In the genomic region with DNA sequence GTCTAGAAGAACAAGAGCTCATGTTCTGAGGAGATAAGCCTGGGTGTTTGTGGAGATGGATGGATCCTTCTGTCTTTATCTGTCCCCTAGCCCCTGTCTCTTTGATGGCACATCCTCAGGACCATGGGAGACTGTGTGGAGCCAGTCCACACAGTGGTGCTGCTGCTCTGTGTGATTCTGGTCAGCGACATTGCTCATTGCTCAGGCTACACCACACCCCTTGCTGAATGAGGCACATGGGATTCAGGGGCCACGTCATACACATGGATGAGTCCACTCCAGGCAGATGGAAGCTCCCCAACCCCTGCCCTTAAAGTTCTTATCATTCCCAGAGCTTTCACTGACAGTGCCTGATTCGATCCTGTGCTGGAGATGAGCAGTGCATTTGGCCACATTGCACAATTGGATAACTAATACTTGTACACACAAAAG, we compare ENCODE assay signal across 1 cellular context.
TF ChIP-seq lines count a peak whose summit lies in the region.

No MANE protein-coding gene starts in this region.

TF ChIP-seq in IMR-90, 13 proteins besides CTCF, POLR2A, EP300 and RAD21 (continued from another document):
- TF ChIP-seq, protein P1, sequence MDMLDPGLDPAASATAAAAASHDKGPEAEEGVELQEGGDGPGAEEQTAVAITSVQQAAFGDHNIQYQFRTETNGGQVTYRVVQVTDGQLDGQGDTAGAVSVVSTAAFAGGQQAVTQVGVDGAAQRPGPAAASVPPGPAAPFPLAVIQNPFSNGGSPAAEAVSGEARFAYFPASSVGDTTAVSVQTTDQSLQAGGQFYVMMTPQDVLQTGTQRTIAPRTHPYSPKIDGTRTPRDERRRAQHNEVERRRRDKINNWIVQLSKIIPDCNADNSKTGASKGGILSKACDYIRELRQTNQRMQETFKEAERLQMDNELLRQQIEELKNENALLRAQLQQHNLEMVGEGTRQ (IDR thresholded peaks at IDR 0.05; ENCODE audit: low read depth, low read length), result peak; percentile 33; the same call in 1 of the 2 replicates
- TF ChIP-seq CHD1 (IDR thresholded peaks at IDR 0.05; ENCODE audit: low read depth, low read length), result no peak
- TF ChIP-seq MAFK (IDR thresholded peaks at IDR 0.05; ENCODE audit: low read depth, low read length), result 0 out of 2 replicates have a peak, but pooled peaks have one; percentile 19
- TF ChIP-seq, protein P2, sequence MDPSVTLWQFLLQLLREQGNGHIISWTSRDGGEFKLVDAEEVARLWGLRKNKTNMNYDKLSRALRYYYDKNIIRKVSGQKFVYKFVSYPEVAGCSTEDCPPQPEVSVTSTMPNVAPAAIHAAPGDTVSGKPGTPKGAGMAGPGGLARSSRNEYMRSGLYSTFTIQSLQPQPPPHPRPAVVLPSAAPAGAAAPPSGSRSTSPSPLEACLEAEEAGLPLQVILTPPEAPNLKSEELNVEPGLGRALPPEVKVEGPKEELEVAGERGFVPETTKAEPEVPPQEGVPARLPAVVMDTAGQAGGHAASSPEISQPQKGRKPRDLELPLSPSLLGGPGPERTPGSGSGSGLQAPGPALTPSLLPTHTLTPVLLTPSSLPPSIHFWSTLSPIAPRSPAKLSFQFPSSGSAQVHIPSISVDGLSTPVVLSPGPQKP (IDR thresholded peaks at IDR 0.05; ENCODE audit: borderline replicate concordance, low read depth, low read length), result no peak
- no peak for TF ChIP-seq MAZ (IDR thresholded peaks at IDR 0.05; ENCODE audit: borderline replicate concordance, low read depth, low read length)
- TF ChIP-seq FOS (IDR thresholded peaks at IDR 0.05; ENCODE audit: low read depth, low read length), result no peak
- no peak for TF ChIP-seq SMC3 (IDR thresholded peaks at IDR 0.05; ENCODE audit: low read depth, low read length)
- peak; percentile 48; the same call in 1 of the 2 replicates for TF ChIP-seq BHLHE40 (IDR thresholded peaks at IDR 0.05; ENCODE audit: low read depth, low read length)
- TF ChIP-seq NFE2L2 (IDR thresholded peaks at IDR 0.05; ENCODE audit: low read depth, low read length), result no peak
- peak; percentile 67; the same call in 1 of the 2 replicates for TF ChIP-seq MXI1 (IDR thresholded peaks at IDR 0.05; ENCODE audit: borderline replicate concordance, low read depth, low read length)
- no peak; the same call in 1 of the 2 replicates for TF ChIP-seq RFX5 (IDR thresholded peaks at IDR 0.05; ENCODE audit: low read depth, low read length)
- peak; percentile 88 for TF ChIP-seq CEBPB (IDR thresholded peaks at IDR 0.05; ENCODE audit: low read depth, low read length)
